In the genomic region with DNA sequence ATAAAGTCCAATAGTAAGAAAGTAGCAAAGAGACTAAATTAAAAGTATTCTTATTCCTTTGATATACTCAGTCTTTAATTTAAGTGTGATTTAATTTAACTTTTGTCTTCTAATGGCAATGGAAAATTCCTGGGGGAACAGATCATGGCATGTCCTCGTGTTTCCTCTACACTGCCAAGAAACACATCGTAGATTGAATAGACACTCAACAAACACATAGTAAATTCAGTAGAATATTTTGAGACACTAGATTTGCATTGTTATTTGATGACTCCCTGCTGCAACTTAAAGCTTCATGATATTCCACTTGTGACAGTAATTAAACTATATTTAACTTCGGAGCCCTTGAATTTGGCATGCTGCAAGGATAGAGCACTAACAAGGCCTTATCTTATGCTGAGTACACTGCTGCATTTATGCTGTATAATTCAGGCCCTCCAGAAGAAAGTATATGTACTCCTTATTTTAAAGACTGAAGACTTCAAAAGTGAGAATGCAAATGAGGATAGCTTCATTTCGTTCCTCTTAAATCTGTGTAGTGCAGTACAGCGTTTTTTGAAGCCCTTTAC, we compare ENCODE assay signal across 13 cellular contexts.
DNase-seq lines count a peak whose midpoint lies in the region; ATAC-seq and TF ChIP-seq lines count a peak whose summit lies in the region.
"Had no signal": no experiment of that assay in that cellular context is flagged by ENCODE, and none has a peak within 500 bp of the region (broad histone marks: within the 10 kb centered on the region; RNA-seq: fewer than 3 reads in every experiment).

No MANE protein-coding gene starts in this region.

- intact Hi-C loops in Right ventricle myocardium superior (cut with DNase I), result no loop called here
- intact Hi-C loops in left cardiac atrium (cut with DNase I), result no loop called here
- intact Hi-C loops in left ventricle myocardium superior (cut with micrococcal nuclease), result no loop called here
- intact Hi-C loops in PC-3 (cut with micrococcal nuclease), result no loop called here

- H3K27ac ChIP-seq in GM23248, result no peak overlapping the region
- no peak overlapping the region for H3K27ac ChIP-seq in PC-3 (ENCODE audit: low read length)

- no peaks in the 10 kb centered on the region for H3K79me2 ChIP-seq in GM23248 (ENCODE audit: insufficient read depth)
- no peaks in the 10 kb centered on the region for H3K79me2 ChIP-seq in PC-3 (ENCODE audit: low read length)

- no peak for TF ChIP-seq CTCF in PC-3 (conservative IDR thresholded peaks at IDR 0.05; ENCODE audit: low read depth, low read length)

- no peak overlapping the region for H2AFZ ChIP-seq in GM23248
- H2AFZ ChIP-seq in PC-3 (ENCODE audit: low read length), result no peak overlapping the region

- no peaks in the 10 kb centered on the region for H3F3A ChIP-seq in GM23248 (ENCODE audit: insufficient read depth)
- no peaks in the 10 kb centered on the region for H3F3A ChIP-seq in PC-3 (ENCODE audit: low read length, unreplicated experiment)

- no peak overlapping the region for H3K4me2 ChIP-seq in GM23248 (ENCODE audit: unreplicated experiment)
- H3K4me2 ChIP-seq in PC-3 (ENCODE audit: low read length), result no peak overlapping the region

- in situ Hi-C loops in GM23248 (cut with MboI), result no loop called here

- H3K9me2 ChIP-seq in GM23248 (ENCODE audit: insufficient read depth) (no peaks in the 10 kb centered on the region), PC-3 (replicated peaks; ENCODE audit: low read length) (no peaks in the 10 kb centered on the region)

- DNase-seq in Right ventricle myocardium superior, result no peak
- no peak for DNase-seq in left cardiac atrium
- DNase-seq in GM23248, result peak; percentile 1
- DNase-seq in cerebellar cortex (ENCODE audit: low spot score), result peak; percentile 43
- DNase-seq in left ventricle myocardium superior, result no peak
- no peak for DNase-seq in PC-3
- no peak for DNase-seq in globus pallidus (ENCODE audit: low spot score)
- DNase-seq: Caco-2; CD4-positive, alpha-beta memory T cell; DMS153; DND-41; H9 had no signal

- H3K4me3 ChIP-seq in GM23248, result no peak overlapping the region
- H3K4me3 ChIP-seq in PC-3 (ENCODE audit: low read length), result no peak overlapping the region

- H3K27me3 ChIP-seq in GM23248 (replicated peaks; ENCODE audit: insufficient read depth), result no peaks in the 10 kb centered on the region
- H3K27me3 ChIP-seq in PC-3 (ENCODE audit: low read length), result no peaks in the 10 kb centered on the region

- H4K20me1 ChIP-seq in GM23248 (ENCODE audit: insufficient read depth) (no peaks in the 10 kb centered on the region), PC-3 (ENCODE audit: low read length) (no peaks in the 10 kb centered on the region)

- POLR2A ChIA-PET in PC-3 (lab: Charles Lee; ENCODE audit: unreplicated experiment), result no interaction called here

- BruUV-seq in PC-3 (replicated peaks; lab: Mats Ljungman, UMichigan), result no TSS peak

- no peaks in the 10 kb centered on the region for H3K4me1 ChIP-seq in GM23248 (ENCODE audit: insufficient read depth)
- H3K4me1 ChIP-seq in PC-3 (ENCODE audit: insufficient read depth, low read length), result no peaks in the 10 kb centered on the region
- H3K4me1 ChIP-seq: Caco-2 had no signal

- H3K36me3 ChIP-seq in GM23248 (ENCODE audit: low read depth), result no peaks in the 10 kb centered on the region
- H3K36me3 ChIP-seq in PC-3 (ENCODE audit: low read depth, low read length), result no peaks in the 10 kb centered on the region

- H3K9ac ChIP-seq in GM23248 (no peak overlapping the region), PC-3 (ENCODE audit: low read length) (no peak overlapping the region)

- 9% methylated on average over 5 of the region's 5 CpGs for WGBS in GM23248 (ENCODE audit: low coverage in 1 of 2, low lambda C conversion rate in 2 of 2, missing lambda C conversion rate in 2 of 2), 2 experiments

- H3K9me3 ChIP-seq in GM23248 (ENCODE audit: low read depth), result no peaks in the 10 kb centered on the region
- H3K9me3 ChIP-seq in PC-3 (ENCODE audit: low read length), result no peaks in the 10 kb centered on the region
- H3K9me3 ChIP-seq: Caco-2 had no signal

- peak; percentile 77 for ATAC-seq in Right ventricle myocardium superior (ENCODE audit: poor library complexity)
- ATAC-seq in left cardiac atrium, result no peak
- ATAC-seq in left ventricle myocardium superior, result peak; percentile 88
- ATAC-seq in PC-3, result no peak
- ATAC-seq: HCT116 had no signal

- CTCF ChIA-PET in PC-3 (lab: Charles Lee), result no interaction called here

Comparison
In these comparisons a context has a peak if more than half of its experiments do, and no peak if none do; other contexts are left out.
1. ATAC-seq: peak in Right ventricle myocardium superior (single experiment) and left ventricle myocardium superior (single experiment); none in left cardiac atrium (0 of 2) and PC-3 (single experiment).
2. DNase-seq: peak in GM23248 (single experiment) and cerebellar cortex (single experiment); none in Right ventricle myocardium superior (single experiment), left cardiac atrium (single experiment), left ventricle myocardium superior (single experiment), PC-3 (single experiment) and globus pallidus (single experiment).